22 cellular contexts compared by ENCODE assay signal in the genomic region with DNA sequence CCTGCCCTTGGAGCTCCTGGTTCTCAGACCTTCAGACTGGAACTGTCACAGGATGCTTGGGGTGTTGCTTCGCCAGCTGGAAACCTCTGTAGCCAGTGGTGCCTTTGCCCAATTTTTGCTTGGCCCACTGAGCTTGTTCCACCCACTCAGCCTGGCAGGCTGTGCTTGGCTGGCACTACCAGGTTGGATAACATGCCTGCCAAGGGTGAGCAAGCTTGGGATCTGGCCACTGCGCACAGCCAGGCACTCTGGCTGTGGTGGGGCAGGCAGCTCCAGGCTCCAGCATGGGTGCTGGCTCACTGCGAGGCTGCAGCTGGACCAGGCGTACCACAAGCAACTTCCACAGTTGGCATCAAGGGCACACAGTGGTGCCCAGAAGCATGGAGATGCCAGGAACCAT.
"Had no signal": no experiment of that assay in that cellular context is flagged by ENCODE, and none has a peak within 500 bp of the region (broad histone marks: within the 10 kb centered on the region; RNA-seq: fewer than 3 reads in every experiment).

No MANE protein-coding gene starts in this region.

- DNase-seq: activated CD4-positive, alpha-beta memory T cell treated with anti-CD3 and anti-CD28 coated beads, Interleukin-2, amount 10 ng/mL, durations not matched to agents 7 days and 5 days; activated CD4-positive, alpha-beta T cell treated with anti-CD3 and anti-CD28 coated beads, Interleukin-2, amount 50 U/mL, for 1 hour; activated CD4-positive, CD25-positive, alpha-beta regulatory T cell; activated gamma-delta T cell; activated naive CD4-positive, alpha-beta T cell treated with anti-CD3 and anti-CD28 coated beads for 36 hours; activated T-cell treated with anti-CD3 and anti-CD28 coated beads for 4 hours; activated T-cell treated with anti-CD3 and anti-CD28 coated beads, Interleukin-2, amount 50 U/mL, for 48 hours; brain microvascular endothelial cell; MV-4-11; NCI-H1092 treated with DMSO at 0.1 percent for 48 hours; NCI-H1417 treated with DMSO at 0.1 percent for 48 hours; NCI-H1694; NCI-H2029 treated with DMSO at 0.1 percent for 48 hours; NCI-H345; NCI-H524; SIG-M5; T-helper 2 cell had no signal

- H3K36me3 ChIP-seq: brain microvascular endothelial cell, cardiac muscle cell had no signal

- H3K4me1 Mint-ChIP-seq: activated CD4-positive, alpha-beta memory T cell treated with anti-CD3 and anti-CD28 coated beads, Interleukin-2, amount 10 ng/mL, durations not matched to agents 7 days and 5 days; activated T-helper 17 cell treated with anti-CD3 and anti-CD28 coated beads, Interleukin-2, amount 50 U/mL, for 72 hours had no signal

- H3K36me3 Mint-ChIP-seq: activated naive CD8-positive, alpha-beta T cell had no signal

- H3K4me3 ChIP-seq: cardiac muscle cell had no signal

- H3K27me3 Mint-ChIP-seq: activated CD4-positive, alpha-beta memory T cell treated with anti-CD3 and anti-CD28 coated beads, Interleukin-2, amount 10 ng/mL, durations not matched to agents 7 days and 5 days; activated naive CD8-positive, alpha-beta T cell; activated T-helper 17 cell treated with anti-CD3 and anti-CD28 coated beads, Interleukin-2, amount 50 U/mL, for 72 hours had no signal

- H3K27ac ChIP-seq: brain microvascular endothelial cell, cardiac muscle cell, KMS-11, VCaP had no signal

- H3K27ac Mint-ChIP-seq: activated CD4-positive, alpha-beta memory T cell treated with anti-CD3 and anti-CD28 coated beads, Interleukin-2, amount 10 ng/mL, durations not matched to agents 7 days and 5 days; activated naive CD4-positive, alpha-beta T cell treated with anti-CD3 and anti-CD28 coated beads for 36 hours; activated naive CD8-positive, alpha-beta T cell; activated T-helper 17 cell treated with anti-CD3 and anti-CD28 coated beads, Interleukin-2, amount 50 U/mL, for 72 hours had no signal

- H3K4me3 Mint-ChIP-seq: activated CD4-positive, alpha-beta memory T cell treated with anti-CD3 and anti-CD28 coated beads, Interleukin-2, amount 10 ng/mL, durations not matched to agents 7 days and 5 days; activated naive CD4-positive, alpha-beta T cell treated with anti-CD3 and anti-CD28 coated beads for 36 hours; activated naive CD8-positive, alpha-beta T cell; activated T-helper 17 cell treated with anti-CD3 and anti-CD28 coated beads, Interleukin-2, amount 50 U/mL, for 72 hours had no signal

- H3K27me3 ChIP-seq: brain microvascular endothelial cell, cardiac muscle cell had no signal

- ATAC-seq: activated T-helper 17 cell treated with anti-CD3 and anti-CD28 coated beads, Interleukin-2, amount 50 U/mL, for 72 hours had no signal

- H3K9ac ChIP-seq: KMS-11 had no signal

- H3K4me2 ChIP-seq: KMS-11 had no signal
